15 cellular contexts compared by ENCODE assay signal in genomic region chr19:30076101-30076551, GRCh38.
A peak's percentile ranks its signal among the peaks of the same experiment; 100 is the strongest.
DNase-seq lines count a peak whose midpoint lies in the region; ATAC-seq and TF ChIP-seq lines count a peak whose summit lies in the region.
"Had no signal": no experiment of that assay in that cellular context is flagged by ENCODE, and none has a peak within 500 bp of the region (broad histone marks: within the 10 kb centered on the region; RNA-seq: fewer than 3 reads in every experiment).

No MANE protein-coding gene starts in this region.

- no peak overlapping the region for H4K91ac ChIP-seq in H9 (ENCODE audit: insufficient read length, low read depth, low read length)

- H2AK5ac ChIP-seq in H9 (ENCODE audit: insufficient read length, low read length) (no peak overlapping the region), mesendoderm (ENCODE audit: low read length) (no peak overlapping the region)

- H3K18ac ChIP-seq in H9 (ENCODE audit: insufficient read length, low read depth, low read length) (no peak overlapping the region), mesendoderm (ENCODE audit: low read length) (no peak overlapping the region)

- no peaks in the 10 kb centered on the region for H3K79me2 ChIP-seq in H9 (ENCODE audit: insufficient read depth, low read length)
- H3K79me2 ChIP-seq in mesendoderm (ENCODE audit: control insufficient read depth, insufficient read depth, low read length), result no peaks in the 10 kb centered on the region

- H2BK5ac ChIP-seq in H9 (ENCODE audit: insufficient read length, low read length), result no peak overlapping the region
- no peak overlapping the region for H2BK5ac ChIP-seq in mesendoderm (ENCODE audit: low read length)

- no peak overlapping the region for H2AFZ ChIP-seq in H9 (ENCODE audit: low read length)

- H3T11ph ChIP-seq in H9 (ENCODE audit: low read length), result no peak overlapping the region

- ATAC-seq in upper lobe of right lung, result no peak
- ATAC-seq in HG02759 (IDR thresholded peaks at IDR 0.05; ENCODE audit: unreplicated experiment), result no peak
- no peak for ATAC-seq in GM21723 (IDR thresholded peaks at IDR 0.05; ENCODE audit: unreplicated experiment)

- H3K23ac ChIP-seq in H9 (ENCODE audit: insufficient read length, low read depth, low read length) (no peak overlapping the region), mesendoderm (ENCODE audit: low read length) (no peak overlapping the region)

- H3K56ac ChIP-seq in H9 (ENCODE audit: insufficient read length, low read depth, low read length) (no peak overlapping the region), mesendoderm (ENCODE audit: low read length) (no peak overlapping the region)

- no peak overlapping the region for H3K27ac Mint-ChIP-seq in H9
- H3K27ac Mint-ChIP-seq in endodermal cell, result no peak overlapping the region

- H3K4me2 ChIP-seq in H9 (ENCODE audit: insufficient read depth, insufficient read length, low read length) (no peak overlapping the region), mesendoderm (ENCODE audit: low read length) (no peak overlapping the region)
- H3K4me2 ChIP-seq: KMS-11 had no signal

- no peak overlapping the region for H3K4ac ChIP-seq in H9 (ENCODE audit: low read depth, low read length)
- H3K4ac ChIP-seq in mesendoderm (ENCODE audit: low read depth, low read length), result no peak overlapping the region

- H3K79me1 ChIP-seq in H9 (ENCODE audit: insufficient read depth, low read depth, low read length, poor library complexity, severe bottlenecking) (no peaks in the 10 kb centered on the region), mesendoderm (ENCODE audit: low read length) (no peaks in the 10 kb centered on the region)

- no CpG with 5 or more reads among the region's 11 CpGs for WGBS in H9 (ENCODE audit: extremely low coverage, insufficient read length, low lambda C conversion rate)
- WGBS in endodermal cell (ENCODE audit: insufficient coverage in 1 of 2, insufficient read length in 1 of 2), 2 experiments, result 95% methylated on average over 8 of the region's 11 CpGs; no CpG with 5 or more reads in 1 of the 2 experiments
- WGBS in mesendoderm (ENCODE audit: extremely low coverage, insufficient coverage, low lambda C conversion rate), result no CpG with 5 or more reads among the region's 11 CpGs

- no peaks in the 10 kb centered on the region for H3K23me2 ChIP-seq in H9 (ENCODE audit: insufficient read length, low read depth, low read length, poor library complexity, severe bottlenecking)

- H3K27me3 Mint-ChIP-seq in H9 (ENCODE audit: low read depth) (peaks cover 3% of the 10 kb centered on the region), endodermal cell (ENCODE audit: insufficient read depth) (peaks cover 3% of the 10 kb centered on the region)

- H3K14ac ChIP-seq in H9 (ENCODE audit: insufficient read depth, low read length), result no peak overlapping the region

- H2BK12ac ChIP-seq in H9 (ENCODE audit: insufficient read length, low read depth, low read length), result no peak overlapping the region

- no peak overlapping the region for H3K4me3 Mint-ChIP-seq in H9
- no peak overlapping the region for H3K4me3 Mint-ChIP-seq in endodermal cell

- H3K9ac ChIP-seq in H9 (ENCODE audit: extremely low read depth, insufficient read length, low read length) (no peak overlapping the region), endodermal cell (ENCODE audit: extremely low read depth, low read length, poor library complexity, severe bottlenecking) (no peak overlapping the region), mesendoderm (ENCODE audit: low read length) (no peak overlapping the region)
- H3K9ac ChIP-seq: KMS-11 had no signal

- H2BK120ac ChIP-seq in H9 (ENCODE audit: low read depth, low read length, poor library complexity, severe bottlenecking) (no peak overlapping the region), mesendoderm (ENCODE audit: low read depth, low read length) (no peak overlapping the region)

- H3K9me3 ChIP-seq in H9 (ENCODE audit: control insufficient read depth, low read depth, low read length) (no peaks in the 10 kb centered on the region), endodermal cell (ENCODE audit: control insufficient read depth, low read length) (no peaks in the 10 kb centered on the region), upper lobe of right lung (no peaks in the 10 kb centered on the region)

- no peaks in the 10 kb centered on the region; a peak in 1 of 7 replicates for H3K36me3 Mint-ChIP-seq in H9 (ENCODE audit: insufficient read depth in 1 of 3, low read depth in 3 of 3)
- no peaks in the 10 kb centered on the region for H3K36me3 Mint-ChIP-seq in endodermal cell (ENCODE audit: low read depth)

- H3K27me3 ChIP-seq in H9 (ENCODE audit: insufficient read depth, low read length) (no peaks in the 10 kb centered on the region), endodermal cell (ENCODE audit: control insufficient read depth, insufficient read depth, low read length, poor library complexity, severe bottlenecking) (no peaks in the 10 kb centered on the region), mesendoderm (ENCODE audit: insufficient read depth, low read length, poor library complexity) (no peaks in the 10 kb centered on the region), upper lobe of right lung (peaks cover 7% of the 10 kb centered on the region)

- H3K4me1 ChIP-seq in H9 (ENCODE audit: insufficient read depth, low read length), result no peaks in the 10 kb centered on the region
- H3K4me1 ChIP-seq in endodermal cell (ENCODE audit: control insufficient read depth, insufficient read depth, low read length), result no peaks in the 10 kb centered on the region
- H3K4me1 ChIP-seq in mesendoderm (ENCODE audit: control insufficient read depth, low read depth, low read length), result no peaks in the 10 kb centered on the region
- H3K4me1 ChIP-seq in upper lobe of right lung, result no peaks in the 10 kb centered on the region

- H3K4me1 Mint-ChIP-seq in H9 (peaks cover 2 to 5% of the 10 kb centered on the region in 2 experiments; a peak in 3 of 4 replicates), endodermal cell (peaks cover 5% of the 10 kb centered on the region)

- no peak overlapping the region for H4K5ac ChIP-seq in H9 (ENCODE audit: insufficient read length, low read depth, low read length)
- no peak overlapping the region for H4K5ac ChIP-seq in mesendoderm (ENCODE audit: low read length)

- no peak overlapping the region for H2BK15ac ChIP-seq in H9 (ENCODE audit: low read depth, low read length)
- H2BK15ac ChIP-seq in mesendoderm (replicated peaks; ENCODE audit: low read depth), result no peak overlapping the region

- H3K27ac ChIP-seq in H9 (ENCODE audit: insufficient read length, low read depth, low read length), result no peak overlapping the region
- no peak overlapping the region for H3K27ac ChIP-seq in endodermal cell (ENCODE audit: low read depth, low read length)
- no peak overlapping the region for H3K27ac ChIP-seq in mesendoderm (ENCODE audit: low read depth, low read length)
- no peak overlapping the region for H3K27ac ChIP-seq in upper lobe of right lung
- H3K27ac ChIP-seq: KMS-11 had no signal

- H3K36me3 ChIP-seq in endodermal cell (ENCODE audit: control insufficient read depth, insufficient read depth, low read length) (no peaks in the 10 kb centered on the region), mesendoderm (ENCODE audit: control insufficient read depth, insufficient read depth, low read length) (no peaks in the 10 kb centered on the region), upper lobe of right lung (no peaks in the 10 kb centered on the region)

- H4K20me1 ChIP-seq in H9 (ENCODE audit: control insufficient read depth, insufficient read depth, insufficient read length), result no peaks in the 10 kb centered on the region

- intact Hi-C loops in upper lobe of right lung (cut with DNase I), result no loop called here

- H2BK20ac ChIP-seq in H9 (ENCODE audit: low read depth, low read length, poor library complexity, severe bottlenecking), result no peak overlapping the region

- TF ChIP-seq CTCF in H9 (conservative IDR thresholded peaks at IDR 0.05) (peak; percentile 54; the same call in 2 of the 3 replicates), endodermal cell (conservative IDR thresholded peaks at IDR 0.05) (peak; percentile 63), upper lobe of right lung (IDR thresholded peaks at IDR 0.05) (no peak)

- H3K4me3 ChIP-seq in endodermal cell (ENCODE audit: low read length) (no peak overlapping the region), mesendoderm (ENCODE audit: low read length) (no peak overlapping the region), upper lobe of right lung (no peak overlapping the region)

- peaks cover 2 to 6% of the 10 kb centered on the region in 2 experiments; a peak in 3 of 5 replicates for H3K9me3 Mint-ChIP-seq in H9
- no peaks in the 10 kb centered on the region for H3K9me3 Mint-ChIP-seq in endodermal cell

- H4K8ac ChIP-seq in H9 (replicated peaks; ENCODE audit: insufficient read length, low read depth, low read length) (no peak overlapping the region), mesendoderm (ENCODE audit: low read depth, low read length) (no peak overlapping the region)

- DNase-seq in H9, result peak; percentile 46
- DNase-seq in endodermal cell, result peak; percentile 68
- DNase-seq in mesendoderm, result peak; percentile 12
- DNase-seq in upper lobe of right lung, result peak; percentile 54
- no peak for DNase-seq in NCI-H1930 (lab: John Stamatoyannopoulos, UW)
- DNase-seq: ACHN, AML-193, COR-L47, EL, NCI-H146, NCI-H2081 treated with DMSO at 0.1 percent for 48 hours, NCI-H524 treated with DMSO at 0.1 percent for 48 hours had no signal

Comparison
In these comparisons a context has a peak if more than half of its experiments do, and no peak if none do; other contexts are left out.
1. DNase-seq: peak in H9 (single experiment), endodermal cell (single experiment), mesendoderm (single experiment) and upper lobe of right lung (single experiment); none in NCI-H1930 (0 of 2).